Comparison of ENCODE assay signal across 1 cellular context in the genomic region with DNA sequence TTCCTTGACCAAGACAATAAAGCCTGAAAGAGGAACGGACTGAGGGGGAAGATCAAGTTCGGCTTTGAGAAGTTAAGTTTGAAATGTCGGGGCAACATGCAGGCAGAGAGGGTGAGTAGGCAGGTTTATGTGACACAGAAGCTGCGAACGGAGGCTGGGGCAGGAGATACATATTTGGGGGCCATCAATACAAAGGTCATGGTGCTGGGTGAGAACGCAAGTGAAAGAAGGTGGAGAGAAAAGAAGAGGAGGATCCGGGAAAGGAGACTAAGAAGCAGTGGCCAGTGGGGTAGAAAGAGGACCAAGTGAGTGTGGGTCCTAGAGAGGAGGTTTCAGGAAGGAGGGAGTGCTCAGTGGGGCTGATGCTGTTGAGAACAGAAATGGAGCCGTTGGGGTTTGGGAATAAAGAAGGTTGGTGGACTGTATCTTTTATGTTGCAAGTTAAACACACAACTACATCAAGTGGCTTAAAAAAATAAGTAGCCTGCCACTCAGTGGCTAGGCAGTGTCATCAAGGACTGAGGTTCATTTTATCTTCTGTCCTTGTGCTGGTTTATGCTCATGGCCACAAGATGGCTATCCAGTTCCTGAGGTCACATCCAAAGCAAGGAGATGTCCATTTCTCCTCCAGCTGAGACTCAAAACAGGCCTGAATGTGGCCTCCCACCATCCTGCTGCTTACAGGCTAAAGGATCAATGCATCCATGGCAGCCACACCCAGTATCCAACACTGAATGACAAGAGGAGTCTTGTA.
TF ChIP-seq lines count a peak whose summit lies in the region.

No MANE protein-coding gene starts in this region.

TF ChIP-seq in GM12878, 131 proteins besides CTCF, POLR2A, EP300 and RAD21:
- peak; percentile 9; the same call in 1 of the 2 replicates for TF ChIP-seq SMC3 (IDR thresholded peaks at IDR 0.05; ENCODE audit: borderline replicate concordance, low read length)
- TF ChIP-seq, protein P1, sequence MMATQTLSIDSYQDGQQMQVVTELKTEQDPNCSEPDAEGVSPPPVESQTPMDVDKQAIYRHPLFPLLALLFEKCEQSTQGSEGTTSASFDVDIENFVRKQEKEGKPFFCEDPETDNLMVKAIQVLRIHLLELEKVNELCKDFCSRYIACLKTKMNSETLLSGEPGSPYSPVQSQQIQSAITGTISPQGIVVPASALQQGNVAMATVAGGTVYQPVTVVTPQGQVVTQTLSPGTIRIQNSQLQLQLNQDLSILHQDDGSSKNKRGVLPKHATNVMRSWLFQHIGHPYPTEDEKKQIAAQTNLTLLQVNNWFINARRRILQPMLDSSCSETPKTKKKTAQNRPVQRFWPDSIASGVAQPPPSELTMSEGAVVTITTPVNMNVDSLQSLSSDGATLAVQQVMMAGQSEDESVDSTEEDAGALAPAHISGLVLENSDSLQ (IDR thresholded peaks at IDR 0.05), result peak; percentile 46; the same call in 1 of the 2 replicates
- no peak for TF ChIP-seq SMAD1 (IDR thresholded peaks at IDR 0.05; ENCODE audit: low read depth, partially characterized antibody)
